ENCODE assay signal across 8 cellular contexts in genomic region chr1:178774263-178774662, GRCh38. TPM values are rescaled to one million over a fixed set of nuclear protein-coding genes. Genes with fewer than 3 reads are reported as not detected.
DNase-seq lines count a peak whose midpoint lies in the region; ATAC-seq and TF ChIP-seq lines count a peak whose summit lies in the region.

No MANE protein-coding gene starts in this region.

- DNase-seq in DMS 273 (lab: John Stamatoyannopoulos, UW; ENCODE audit: unreplicated experiment) (peak; percentile 62), NAMALWA (ENCODE audit: low spot score) (peak; percentile 62), amniotic epithelial cell (ENCODE audit: low read depth) (peak; percentile 27), lower lobe of right lung (no peak)
- no peak for DNase-seq in activated T-cell treated with anti-CD3 and anti-CD28 coated beads, Interleukin-2, amount 50 U/mL, for 72 hours
- DNase-seq in effector memory CD4-positive, alpha-beta T cell = no peak

- H3K4me1 Mint-ChIP-seq in activated T-cell treated with anti-CD3 and anti-CD28 coated beads, Interleukin-2, amount 50 U/mL, for 72 hours (ENCODE audit: low read depth) = no peaks in the 10 kb centered on the region

- H3K27ac ChIP-seq in lower lobe of right lung = no peak overlapping the region
- H3K27ac ChIP-seq in effector memory CD4-positive, alpha-beta T cell (ENCODE audit: insufficient read depth, low read length, poor library complexity, severe bottlenecking) = no peak overlapping the region

- no peak overlapping the region for H3K4me3 ChIP-seq in lower lobe of right lung
- H3K4me3 ChIP-seq in effector memory CD4-positive, alpha-beta T cell (ENCODE audit: insufficient read depth, low read depth, low read length, poor library complexity, severe bottlenecking) = no peak overlapping the region

- no peaks in the 10 kb centered on the region for H3K27me3 ChIP-seq in lower lobe of right lung (ENCODE audit: low read depth)
- H3K27me3 ChIP-seq in effector memory CD4-positive, alpha-beta T cell (replicated peaks; ENCODE audit: control insufficient read depth, insufficient read depth, low read length, poor library complexity, severe bottlenecking) = no peaks in the 10 kb centered on the region

- peak; percentile 41 for TF ChIP-seq CTCF in lower lobe of right lung (IDR thresholded peaks at IDR 0.05)

- no peaks in the 10 kb centered on the region for H3K27me3 Mint-ChIP-seq in activated T-cell treated with anti-CD3 and anti-CD28 coated beads, Interleukin-2, amount 50 U/mL, for 72 hours (ENCODE audit: low read depth)

- H3K27ac Mint-ChIP-seq in activated T-cell treated with anti-CD3 and anti-CD28 coated beads, Interleukin-2, amount 50 U/mL, for 72 hours = no peak overlapping the region

- H3K4me1 ChIP-seq in lower lobe of right lung = no peaks in the 10 kb centered on the region
- H3K4me1 ChIP-seq in effector memory CD4-positive, alpha-beta T cell (ENCODE audit: control insufficient read depth, insufficient read depth, low read length, poor library complexity, severe bottlenecking) = no peaks in the 10 kb centered on the region

- no peaks in the 10 kb centered on the region for H3K9me3 Mint-ChIP-seq in activated T-cell treated with anti-CD3 and anti-CD28 coated beads, Interleukin-2, amount 50 U/mL, for 72 hours

- H3K9me3 ChIP-seq in lower lobe of right lung = peaks cover 5% of the 10 kb centered on the region
- no peaks in the 10 kb centered on the region for H3K9me3 ChIP-seq in effector memory CD4-positive, alpha-beta T cell (ENCODE audit: control insufficient read depth, low read length)

- no peak overlapping the region for H3K4me3 Mint-ChIP-seq in activated T-cell treated with anti-CD3 and anti-CD28 coated beads, Interleukin-2, amount 50 U/mL, for 72 hours

- no peaks in the 10 kb centered on the region for H3K36me3 ChIP-seq in lower lobe of right lung
- no peaks in the 10 kb centered on the region for H3K36me3 ChIP-seq in effector memory CD4-positive, alpha-beta T cell (ENCODE audit: control insufficient read depth, insufficient read depth, low read length)

- ATAC-seq in lower lobe of right lung (no peak), GM19351 (IDR thresholded peaks at IDR 0.05; ENCODE audit: unreplicated experiment) (no peak), GM18867 (IDR thresholded peaks at IDR 0.05; ENCODE audit: unreplicated experiment) (no peak)
- no peak for ATAC-seq in activated T-cell treated with anti-CD3 and anti-CD28 coated beads, Interleukin-2, amount 50 U/mL, for 72 hours (replicated peaks in 1 of 2)

- peaks cover 0 to 3% of the 10 kb centered on the region in 2 donors for H3K36me3 Mint-ChIP-seq in activated T-cell treated with anti-CD3 and anti-CD28 coated beads, Interleukin-2, amount 50 U/mL, for 72 hours (ENCODE audit: insufficient read depth in 2 of 2)

- intact Hi-C loops in lower lobe of right lung (cut with DNase I) = no loop called here

RNA-seq across cellular contexts. Expression of gene RALGPS2, which starts 49.2 kb away (rescaled TPM):
- 7.5 TPM for total RNA-seq in lower lobe of right lung
- total RNA-seq in activated T-cell treated with anti-CD3 and anti-CD28 coated beads, Interleukin-2, amount 50 U/mL, for 72 hours = 10 to 100 TPM in 1 of 2 donors, 1 to 10 TPM in 1; 7.8 to 16.5 TPM

Comparison
In these comparisons a context has a peak if more than half of its experiments do, and no peak if none do; other contexts are left out.
1. DNase-seq: peak in DMS 273 (single experiment), NAMALWA (single experiment) and amniotic epithelial cell (single experiment); none in lower lobe of right lung (single experiment), activated T-cell treated with anti-CD3 and anti-CD28 coated beads, Interleukin-2, amount 50 U/mL, for 72 hours (0 of 2) and effector memory CD4-positive, alpha-beta T cell (0 of 3).